9 cellular contexts compared by ENCODE assay signal in genomic region chr11:59756496-59756840, GRCh38. TPM values are rescaled to one million over a fixed set of nuclear protein-coding genes. Genes with fewer than 3 reads are reported as not detected.
DNase-seq lines count a peak whose midpoint lies in the region; ATAC-seq and TF ChIP-seq lines count a peak whose summit lies in the region.
"Had no signal": no experiment of that assay in that cellular context is flagged by ENCODE, and none has a peak within 500 bp of the region (broad histone marks: within the 10 kb centered on the region; RNA-seq: fewer than 3 reads in every experiment).

No MANE protein-coding gene starts in this region.

- no peak for ATAC-seq in heart right ventricle
- ATAC-seq in left ventricle myocardium superior, result no peak
- no peak for ATAC-seq in lung (ENCODE audit: insufficient read depth, low FRiP score)
- ATAC-seq in upper lobe of right lung, result no peak
- no peak for ATAC-seq in HG03469 (IDR thresholded peaks at IDR 0.05; ENCODE audit: unreplicated experiment)
- no peak for ATAC-seq in HG02610 (IDR thresholded peaks at IDR 0.05; ENCODE audit: unreplicated experiment)

- H3K4me1 ChIP-seq in heart right ventricle, result peaks cover 2 to 36% (median 25%) of the 10 kb centered on the region in 9 donors
- peaks cover 6 to 8% of the 10 kb centered on the region in 2 donors for H3K4me1 ChIP-seq in breast epithelium
- H3K4me1 ChIP-seq in lung (ENCODE audit: control insufficient read depth in 2 of 2, insufficient read depth in 2 of 2, low read length in 2 of 2), result peaks cover 0 to 8% of the 10 kb centered on the region in 2 donors
- H3K4me1 ChIP-seq in upper lobe of right lung, result peaks cover 20% of the 10 kb centered on the region

- intact Hi-C loops in heart right ventricle (cut with DNase I), result no loop called here
- intact Hi-C loops in left ventricle myocardium superior (cut with micrococcal nuclease), result no loop called here
- intact Hi-C loops in breast epithelium (cut with DNase I; ENCODE audit: low total_unique reads), result no loop called here
- intact Hi-C loops in upper lobe of right lung (cut with DNase I), result no loop called here

- TF ChIP-seq CTCF in heart right ventricle (IDR thresholded peaks at IDR 0.05) (no peak), breast epithelium (IDR thresholded peaks at IDR 0.05) (no peak), lung (IDR thresholded peaks at IDR 0.05; ENCODE audit: control extremely low read depth, extremely low read depth) (no peak), upper lobe of right lung (IDR thresholded peaks at IDR 0.05) (no peak)

- 51 to 59% methylated on average over 3 of the region's 3 CpGs for WGBS in heart right ventricle, 2 donors
- WGBS in lung, 2 donors, result 28 to 38% methylated on average over 3 of the region's 3 CpGs

- no peak for TF ChIP-seq POLR2A in breast epithelium (IDR thresholded peaks at IDR 0.05)

- H3K27ac ChIP-seq in heart right ventricle (peak overlapping the region in 9 of 10 donors; percentile 93 to 98 (median 96)), breast epithelium (peak overlapping the region; percentile 93 to 98), lung (ENCODE audit: low read depth in 1 of 2, low read length in 1 of 2) (peak overlapping the region; percentile 56 to 96), upper lobe of right lung (peak overlapping the region; percentile 95)

- DNase-seq in heart right ventricle (no peak), left ventricle myocardium superior (no peak), breast epithelium (ENCODE audit: low spot score in 2 of 2) (no peak), lung (ENCODE audit: low spot score) (no peak), upper lobe of right lung (no peak), T1000 (lab: John Stamatoyannopoulos, UW) (no peak)

- peaks cover 0 to 6% (median 0%) of the 10 kb centered on the region in 9 donors for H3K36me3 ChIP-seq in heart right ventricle
- H3K36me3 ChIP-seq in breast epithelium, result no peaks in the 10 kb centered on the region
- peaks cover 0 to 5% of the 10 kb centered on the region in 2 donors for H3K36me3 ChIP-seq in lung (ENCODE audit: control insufficient read depth in 2 of 2, insufficient read depth in 2 of 2, low read length in 2 of 2)
- no peaks in the 10 kb centered on the region for H3K36me3 ChIP-seq in upper lobe of right lung

- H3K9me3 ChIP-seq in heart right ventricle (no peaks in the 10 kb centered on the region), breast epithelium (no peaks in the 10 kb centered on the region), lung (ENCODE audit: control insufficient read depth in 2 of 2, insufficient read depth in 1 of 2, low read length in 1 of 2) (no peaks in the 10 kb centered on the region), upper lobe of right lung (no peaks in the 10 kb centered on the region)

- H3K27me3 ChIP-seq in heart right ventricle, result no peaks in the 10 kb centered on the region
- H3K27me3 ChIP-seq in breast epithelium, result no peaks in the 10 kb centered on the region
- no peaks in the 10 kb centered on the region for H3K27me3 ChIP-seq in lung (ENCODE audit: control insufficient read depth, insufficient read depth)
- H3K27me3 ChIP-seq in upper lobe of right lung, result no peaks in the 10 kb centered on the region

- peak overlapping the region in 7 of 10 donors; percentile 81 to 96 (median 88) for H3K4me3 ChIP-seq in heart right ventricle
- H3K4me3 ChIP-seq in breast epithelium, result peak overlapping the region; percentile 67 to 91 (median 82)
- peak overlapping the region; percentile 28 for H3K4me3 ChIP-seq in lung
- peak overlapping the region; percentile 95 for H3K4me3 ChIP-seq in upper lobe of right lung

RNA-seq across cellular contexts. Expression of gene STX3, which starts 1.3 kb away (rescaled TPM):
- total RNA-seq in heart right ventricle (10 to 100 TPM in 3 of 10 donors, 1 to 10 TPM in 7; 5.4 to 12.8 (median 8.1) TPM), left ventricle myocardium superior (8.0 TPM), breast epithelium (10 to 100 TPM; 32.2 to 58.8 (median 53.7) TPM), lung (10 to 100 TPM; 48.1 to 61.5 TPM), upper lobe of right lung (75.1 TPM)
- polyA plus RNA-seq in heart right ventricle (10 to 100 TPM; 10.8 to 11.9 TPM), lung (10 to 100 TPM; 38.9 to 46.0 TPM)

RNA-seq across cellular contexts. Expression of gene OR10V1, which starts 42.8 kb away (rescaled TPM):
- total RNA-seq in heart right ventricle (not detected), left ventricle myocardium superior (not detected), breast epithelium (not detected), lung (not detected), upper lobe of right lung (not detected)
- polyA plus RNA-seq in heart right ventricle (not detected), lung (not detected)
- total RNA-seq: dermis microvascular lymphatic vessel endothelial cell had no signal

RNA-seq across cellular contexts. Expression of gene MRPL16, which starts 54.1 kb away (rescaled TPM):
- 100 to 1,000 TPM in 1 of 10 donors, 10 to 100 TPM in 9; 69.9 to 108 (median 89.8) TPM for total RNA-seq in heart right ventricle
- 10 to 100 TPM; 70.0 to 86.5 TPM for polyA plus RNA-seq in heart right ventricle
- total RNA-seq in left ventricle myocardium superior, result 103 TPM
- 10 to 100 TPM; 36.3 to 41.4 (median 37.4) TPM for total RNA-seq in breast epithelium
- 10 to 100 TPM; 38.2 to 39.4 TPM for total RNA-seq in lung
- polyA plus RNA-seq in lung, result 10 to 100 TPM; 40.9 to 54.1 TPM
- total RNA-seq in upper lobe of right lung, result 30.1 TPM

Comparison
In these comparisons a context has a peak if more than half of its experiments do, and no peak if none do; other contexts are left out.
1. H3K4me3 ChIP-seq: peak in every context shown above with its lines; median percentile 95 in upper lobe of right lung; 88 in heart right ventricle; 82 in breast epithelium; 28 in lung.